Comparison of ENCODE assay signal across 15 cellular contexts in genomic region chr6:72741083-72741482, GRCh38.
DNase-seq lines count a peak whose midpoint lies in the region; ATAC-seq and TF ChIP-seq lines count a peak whose summit lies in the region.
"Had no signal": no experiment of that assay in that cellular context is flagged by ENCODE, and none has a peak within 500 bp of the region (broad histone marks: within the 10 kb centered on the region; RNA-seq: fewer than 3 reads in every experiment).

No MANE protein-coding gene starts in this region.

- H3K4me3 ChIP-seq in gastrocnemius medialis = no peak overlapping the region

- H3K4me3 Mint-ChIP-seq in activated naive CD8-positive, alpha-beta T cell treated with anti-CD3 and anti-CD28 coated beads, Interleukin-2, amount 10 ng/mL, durations not matched to agents 7 days and 5 days = peak overlapping the region; percentile 1
- H3K4me3 Mint-ChIP-seq in activated T-cell treated with anti-CD3 and anti-CD28 coated beads, Interleukin-2, amount 50 U/mL, for 24 hours = no peak overlapping the region
- H3K4me3 Mint-ChIP-seq: CD4-positive, alpha-beta T cell; H9 had no signal

- H3K27ac ChIP-seq in gastrocnemius medialis = peak overlapping the region; percentile 76 to 86 (median 77)

- H3K27ac Mint-ChIP-seq in activated naive CD8-positive, alpha-beta T cell treated with anti-CD3 and anti-CD28 coated beads, Interleukin-2, amount 10 ng/mL, durations not matched to agents 7 days and 5 days = no peak overlapping the region
- no peak overlapping the region for H3K27ac Mint-ChIP-seq in activated T-cell treated with anti-CD3 and anti-CD28 coated beads, Interleukin-2, amount 50 U/mL, for 24 hours
- H3K27ac Mint-ChIP-seq: CD4-positive, alpha-beta T cell; H9 had no signal

- intact Hi-C loops in gastrocnemius medialis (cut with DNase I; ENCODE audit: low total_unique reads) = loop anchor here (5.0 kb wide), 1 partner anchor 226 kb away; no protein-coding TSS in a partner anchor

- H3K36me3 Mint-ChIP-seq in activated naive CD8-positive, alpha-beta T cell treated with anti-CD3 and anti-CD28 coated beads, Interleukin-2, amount 10 ng/mL, durations not matched to agents 7 days and 5 days = peaks cover 10% of the 10 kb centered on the region
- peaks cover 5% of the 10 kb centered on the region for H3K36me3 Mint-ChIP-seq in activated T-cell treated with anti-CD3 and anti-CD28 coated beads, Interleukin-2, amount 50 U/mL, for 24 hours (ENCODE audit: low read depth)

- no peaks in the 10 kb centered on the region for H3K27me3 ChIP-seq in gastrocnemius medialis

- POLR2A ChIA-PET in activated naive CD8-positive, alpha-beta T cell treated with anti-CD3 and anti-CD28 coated beads, Interleukin-2, amount 10 ng/mL, durations not matched to agents 7 days and 5 days (lab: Charles Lee) = no interaction called here

- no peaks in the 10 kb centered on the region for H3K27me3 Mint-ChIP-seq in activated naive CD8-positive, alpha-beta T cell treated with anti-CD3 and anti-CD28 coated beads, Interleukin-2, amount 10 ng/mL, durations not matched to agents 7 days and 5 days
- H3K27me3 Mint-ChIP-seq in activated T-cell treated with anti-CD3 and anti-CD28 coated beads, Interleukin-2, amount 50 U/mL, for 24 hours = no peaks in the 10 kb centered on the region
- H3K27me3 Mint-ChIP-seq: CD4-positive, alpha-beta T cell had no signal

- no peaks in the 10 kb centered on the region for H3K36me3 ChIP-seq in gastrocnemius medialis

- DNase-seq in activated naive CD8-positive, alpha-beta T cell treated with anti-CD3 and anti-CD28 coated beads, Interleukin-2, amount 10 ng/mL, durations not matched to agents 7 days and 5 days = no peak
- DNase-seq in gastrocnemius medialis = no peak
- no peak for DNase-seq in activated T-cell treated with anti-CD3 and anti-CD28 coated beads, Interleukin-2, amount 50 U/mL, for 24 hours
- DNase-seq: CD4-positive, alpha-beta T cell; EL; H9; NCI-H1417 treated with DMSO at 0.1 percent for 48 hours; NCI-H1930; NCI-H526 treated with DMSO at 0.1 percent for 48 hours; RPMI8226; SIG-M5 had no signal

- in situ Hi-C loops in gastrocnemius medialis (cut with MboI; ENCODE audit: low sequenced_read_pairs in 4 of 4) = loop anchor here in 1 of 4 donors (10.0 kb wide), 1 partner anchor 124 kb away; no protein-coding TSS in a partner anchor

- no peak for TF ChIP-seq CTCF in gastrocnemius medialis (IDR thresholded peaks at IDR 0.05 in 4 of 5, conservative IDR thresholded peaks at IDR 0.05 in 1 of 5)

- H3K9me3 Mint-ChIP-seq in activated naive CD8-positive, alpha-beta T cell treated with anti-CD3 and anti-CD28 coated beads, Interleukin-2, amount 10 ng/mL, durations not matched to agents 7 days and 5 days = no peaks in the 10 kb centered on the region
- H3K9me3 Mint-ChIP-seq in activated T-cell treated with anti-CD3 and anti-CD28 coated beads, Interleukin-2, amount 50 U/mL, for 24 hours = peaks cover under 1% of the 10 kb centered on the region
- H3K9me3 Mint-ChIP-seq: H9 had no signal

- H3K9me3 ChIP-seq in gastrocnemius medialis = no peaks in the 10 kb centered on the region

- ATAC-seq in GM18511 (IDR thresholded peaks at IDR 0.05; ENCODE audit: unreplicated experiment) (peak; percentile 31), GM21423 (IDR thresholded peaks at IDR 0.05; ENCODE audit: unreplicated experiment) (peak; percentile 31), gastrocnemius medialis (no peak), GM21825 (IDR thresholded peaks at IDR 0.05; ENCODE audit: unreplicated experiment) (no peak), GM19463 (IDR thresholded peaks at IDR 0.05; ENCODE audit: unreplicated experiment) (no peak)
- ATAC-seq in activated naive CD8-positive, alpha-beta T cell treated with anti-CD3 and anti-CD28 coated beads, Interleukin-2, amount 10 ng/mL, durations not matched to agents 7 days and 5 days (ENCODE audit: low read depth) = no peak

- TF ChIP-seq POLR2A in gastrocnemius medialis (IDR thresholded peaks at IDR 0.05) = no peak

- peaks cover 29% of the 10 kb centered on the region for H3K4me1 Mint-ChIP-seq in activated naive CD8-positive, alpha-beta T cell treated with anti-CD3 and anti-CD28 coated beads, Interleukin-2, amount 10 ng/mL, durations not matched to agents 7 days and 5 days
- H3K4me1 Mint-ChIP-seq in activated T-cell treated with anti-CD3 and anti-CD28 coated beads, Interleukin-2, amount 50 U/mL, for 24 hours (ENCODE audit: low read depth) = peaks cover 34% of the 10 kb centered on the region

- H3K4me1 ChIP-seq in gastrocnemius medialis = peaks cover 35 to 41% of the 10 kb centered on the region in 2 donors

Comparison
In these comparisons a context has a peak if more than half of its experiments do, and no peak if none do; other contexts are left out.
1. ATAC-seq: peak in GM18511 (single experiment) and GM21423 (single experiment); none in activated naive CD8-positive, alpha-beta T cell treated with anti-CD3 and anti-CD28 coated beads, Interleukin-2, amount 10 ng/mL, durations not matched to agents 7 days and 5 days (single experiment), gastrocnemius medialis (0 of 2), GM21825 (single experiment) and GM19463 (single experiment).